ENCODE assay signal across 15 cellular contexts in the genomic region with DNA sequence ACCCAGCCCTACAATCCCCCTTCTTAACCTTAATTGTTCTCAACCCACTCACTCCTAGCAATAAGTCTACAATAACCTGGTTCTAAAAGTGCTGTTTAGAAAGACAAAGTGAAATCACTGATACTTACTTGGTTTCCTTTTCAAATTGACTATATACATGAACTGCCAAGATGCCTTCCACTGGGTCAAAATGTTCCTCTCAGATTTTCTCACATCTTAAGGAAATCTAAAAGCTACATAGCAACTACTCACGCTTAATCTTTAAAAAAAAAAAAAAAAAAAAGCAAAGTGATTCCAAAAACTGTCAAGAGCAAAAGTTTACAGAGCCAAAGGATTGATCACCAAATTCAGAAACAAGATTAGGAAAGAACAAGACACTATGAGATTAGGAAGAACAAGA.
DNase-seq lines count a peak whose midpoint lies in the region; ATAC-seq and TF ChIP-seq lines count a peak whose summit lies in the region.
"Had no signal": no experiment of that assay in that cellular context is flagged by ENCODE, and none has a peak within 500 bp of the region (broad histone marks: within the 10 kb centered on the region; RNA-seq: fewer than 3 reads in every experiment).

No MANE protein-coding gene starts in this region.

- no peaks in the 10 kb centered on the region for H3K27me3 Mint-ChIP-seq in activated naive CD8-positive, alpha-beta T cell treated with anti-CD3 and anti-CD28 coated beads, Interleukin-2, amount 10 ng/mL, durations not matched to agents 7 days and 5 days
- H3K27me3 Mint-ChIP-seq in activated naive CD8-positive, alpha-beta T cell treated with anti-CD3 and anti-CD28 coated beads for 36 hours, result no peaks in the 10 kb centered on the region
- H3K27me3 Mint-ChIP-seq in activated T-helper 17 cell treated with anti-CD3 and anti-CD28 coated beads, Interleukin-2, amount 50 U/mL, for 72 hours, result no peaks in the 10 kb centered on the region
- no peaks in the 10 kb centered on the region for H3K27me3 Mint-ChIP-seq in mesothelial cell of epicardium (ENCODE audit: low read depth)
- H3K27me3 Mint-ChIP-seq: T-cell had no signal

- TF ChIP-seq CTCF in mesothelial cell of epicardium (IDR thresholded peaks at IDR 0.05; ENCODE audit: unreplicated experiment) (no peak), upper lobe of right lung (IDR thresholded peaks at IDR 0.05) (no peak)

- POLR2A ChIA-PET in activated naive CD8-positive, alpha-beta T cell treated with anti-CD3 and anti-CD28 coated beads, Interleukin-2, amount 10 ng/mL, durations not matched to agents 7 days and 5 days (lab: Charles Lee), result no interaction called here

- H3K27ac ChIP-seq in upper lobe of right lung, result peak overlapping the region; percentile 32
- H3K27ac ChIP-seq: brain microvascular endothelial cell, neutrophil had no signal

- no peaks in the 10 kb centered on the region for H3K36me3 ChIP-seq in upper lobe of right lung
- H3K36me3 ChIP-seq: neutrophil had no signal

- peaks cover 3% of the 10 kb centered on the region for H3K36me3 Mint-ChIP-seq in activated naive CD8-positive, alpha-beta T cell treated with anti-CD3 and anti-CD28 coated beads, Interleukin-2, amount 10 ng/mL, durations not matched to agents 7 days and 5 days
- peaks cover 15% of the 10 kb centered on the region for H3K36me3 Mint-ChIP-seq in activated naive CD8-positive, alpha-beta T cell treated with anti-CD3 and anti-CD28 coated beads for 36 hours
- peaks cover 54% of the 10 kb centered on the region for H3K36me3 Mint-ChIP-seq in activated T-helper 17 cell treated with anti-CD3 and anti-CD28 coated beads, Interleukin-2, amount 50 U/mL, for 72 hours (ENCODE audit: low read depth)
- H3K36me3 Mint-ChIP-seq in mesothelial cell of epicardium, result peaks cover 7% of the 10 kb centered on the region

- no peak overlapping the region for H3K4me3 ChIP-seq in upper lobe of right lung

- H3K27me3 ChIP-seq in upper lobe of right lung, result no peaks in the 10 kb centered on the region
- H3K27me3 ChIP-seq: brain microvascular endothelial cell had no signal

- ATAC-seq in activated naive CD8-positive, alpha-beta T cell treated with anti-CD3 and anti-CD28 coated beads, Interleukin-2, amount 10 ng/mL, durations not matched to agents 7 days and 5 days (ENCODE audit: low read depth), result no peak
- ATAC-seq in activated T-helper 17 cell treated with anti-CD3 and anti-CD28 coated beads, Interleukin-2, amount 50 U/mL, for 72 hours (replicated peaks), result no peak
- ATAC-seq in upper lobe of right lung, result no peak
- no peak for ATAC-seq in HG03442 (IDR thresholded peaks at IDR 0.05; ENCODE audit: unreplicated experiment)
- no peak for ATAC-seq in HG03280 (IDR thresholded peaks at IDR 0.05; ENCODE audit: unreplicated experiment)
- no peak for ATAC-seq in GM19324 (IDR thresholded peaks at IDR 0.05; ENCODE audit: low FRiP score, unreplicated experiment)
- ATAC-seq: stimulated activated naive CD8-positive, alpha-beta T cell treated with anti-CD3 and anti-CD28 coated beads, Interleukin-15, Interleukin-2, amounts not matched to agents 100 U/mL and 50 U/mL, for 24 hours; T-cell had no signal

- no peaks in the 10 kb centered on the region for H3K9me3 Mint-ChIP-seq in activated naive CD8-positive, alpha-beta T cell treated with anti-CD3 and anti-CD28 coated beads, Interleukin-2, amount 10 ng/mL, durations not matched to agents 7 days and 5 days
- H3K9me3 Mint-ChIP-seq in activated naive CD8-positive, alpha-beta T cell treated with anti-CD3 and anti-CD28 coated beads for 36 hours, result no peaks in the 10 kb centered on the region
- no peaks in the 10 kb centered on the region for H3K9me3 Mint-ChIP-seq in activated T-helper 17 cell treated with anti-CD3 and anti-CD28 coated beads, Interleukin-2, amount 50 U/mL, for 72 hours
- H3K9me3 Mint-ChIP-seq in mesothelial cell of epicardium, result no peaks in the 10 kb centered on the region
- H3K9me3 Mint-ChIP-seq: T-cell had no signal

- DNase-seq in activated naive CD8-positive, alpha-beta T cell treated with anti-CD3 and anti-CD28 coated beads, Interleukin-2, amount 10 ng/mL, durations not matched to agents 7 days and 5 days, result no peak
- no peak for DNase-seq in activated naive CD8-positive, alpha-beta T cell treated with anti-CD3 and anti-CD28 coated beads for 36 hours
- DNase-seq in mesothelial cell of epicardium (ENCODE audit: low spot score in 2 of 2, unreplicated experiment in 2 of 2) (no peak), upper lobe of right lung (no peak)
- DNase-seq: brain microvascular endothelial cell; EL; NCI-H2107; stimulated activated CD4-positive, alpha-beta T cell treated with anti-CD3 and anti-CD28 coated beads, Interleukin-2, amount 100 ng/mL, for 24 hours; stimulated activated naive CD8-positive, alpha-beta T cell treated with anti-CD3 and anti-CD28 coated beads, Interleukin-15, Interleukin-2, amounts not matched to agents 100 U/mL and 50 U/mL, for 24 hours; T-cell had no signal

- intact Hi-C loops in upper lobe of right lung (cut with DNase I), result no loop called here

- H3K27ac Mint-ChIP-seq in activated naive CD8-positive, alpha-beta T cell treated with anti-CD3 and anti-CD28 coated beads, Interleukin-2, amount 10 ng/mL, durations not matched to agents 7 days and 5 days, result peak overlapping the region; percentile 2
- no peak overlapping the region for H3K27ac Mint-ChIP-seq in activated naive CD8-positive, alpha-beta T cell treated with anti-CD3 and anti-CD28 coated beads for 36 hours
- peak overlapping the region; percentile 16 for H3K27ac Mint-ChIP-seq in activated T-helper 17 cell treated with anti-CD3 and anti-CD28 coated beads, Interleukin-2, amount 50 U/mL, for 72 hours
- peak overlapping the region; percentile 47 for H3K27ac Mint-ChIP-seq in mesothelial cell of epicardium
- H3K27ac Mint-ChIP-seq: T-cell had no signal

- H3K4me3 Mint-ChIP-seq in activated naive CD8-positive, alpha-beta T cell treated with anti-CD3 and anti-CD28 coated beads, Interleukin-2, amount 10 ng/mL, durations not matched to agents 7 days and 5 days, result no peak overlapping the region
- H3K4me3 Mint-ChIP-seq in activated naive CD8-positive, alpha-beta T cell treated with anti-CD3 and anti-CD28 coated beads for 36 hours, result no peak overlapping the region
- no peak overlapping the region for H3K4me3 Mint-ChIP-seq in activated T-helper 17 cell treated with anti-CD3 and anti-CD28 coated beads, Interleukin-2, amount 50 U/mL, for 72 hours
- no peak overlapping the region for H3K4me3 Mint-ChIP-seq in mesothelial cell of epicardium
- H3K4me3 Mint-ChIP-seq: T-cell had no signal

- H3K4me1 ChIP-seq in upper lobe of right lung, result peaks cover 31% of the 10 kb centered on the region

- peaks cover 21% of the 10 kb centered on the region for H3K4me1 Mint-ChIP-seq in activated naive CD8-positive, alpha-beta T cell treated with anti-CD3 and anti-CD28 coated beads, Interleukin-2, amount 10 ng/mL, durations not matched to agents 7 days and 5 days
- peaks cover 31% of the 10 kb centered on the region for H3K4me1 Mint-ChIP-seq in activated naive CD8-positive, alpha-beta T cell treated with anti-CD3 and anti-CD28 coated beads for 36 hours
- peaks cover 23% of the 10 kb centered on the region for H3K4me1 Mint-ChIP-seq in activated T-helper 17 cell treated with anti-CD3 and anti-CD28 coated beads, Interleukin-2, amount 50 U/mL, for 72 hours
- peaks cover 28% of the 10 kb centered on the region for H3K4me1 Mint-ChIP-seq in mesothelial cell of epicardium

- H3K9me3 ChIP-seq in upper lobe of right lung, result no peaks in the 10 kb centered on the region
- H3K9me3 ChIP-seq: neutrophil had no signal
